In genomic region chrX:132270021-132270420, GRCh38 we compare ENCODE assay signal across 19 cellular contexts.
"Had no signal": no experiment of that assay in that cellular context is flagged by ENCODE, and none has a peak within 500 bp of the region (broad histone marks: within the 10 kb centered on the region; RNA-seq: fewer than 3 reads in every experiment).

No MANE protein-coding gene starts in this region.

- H3K4me3 Mint-ChIP-seq: central memory CD8-positive, alpha-beta T cell; memory B cell; natural killer cell treated with Interleukin-12 subunit alpha and Interleukin-12 subunit beta and Interleukin-15 and Interleukin-18, amount 100 ng/mL, for 72 hours; T-helper 2 cell treated with Interferon-gamma antibody and Interleukin-4, amounts not matched to agents 5 μg/mL and 100 μg/mL, for 36 hours had no signal

- H3K36me3 Mint-ChIP-seq: memory B cell; natural killer cell treated with Interleukin-12 subunit alpha and Interleukin-12 subunit beta and Interleukin-15 and Interleukin-18, amount 100 ng/mL, for 72 hours had no signal

- H3K9me3 ChIP-seq: prostate gland, sigmoid colon, stomach, thyroid gland, vagina had no signal

- H3K27ac Mint-ChIP-seq: memory B cell; natural killer cell treated with Interleukin-12 subunit alpha and Interleukin-12 subunit beta and Interleukin-15 and Interleukin-18, amount 100 ng/mL, for 72 hours; T-helper 2 cell treated with Interferon-gamma antibody and Interleukin-4, amounts not matched to agents 5 μg/mL and 100 μg/mL, for 36 hours had no signal

- DNase-seq: activated CD4-positive, alpha-beta T cell treated with anti-CD3 and anti-CD28 coated beads, Interleukin-2, amount 50 U/mL, for 48 hours; activated CD4-positive, CD25-positive, alpha-beta regulatory T cell treated with anti-CD3 and anti-CD28 coated beads, Interleukin-2, amount 50 U/mL, for 72 hours; activated gamma-delta T cell; activated T-cell treated with anti-CD3 and anti-CD28 coated beads, Interleukin-2, amount 50 U/mL, for 48 hours; cortex of kidney; effector CD8-positive, alpha-beta T cell; head of caudate nucleus; occipital lobe; stimulated activated CD4-positive, alpha-beta T cell treated with anti-CD3 and anti-CD28 coated beads, Interleukin-4, amount 100 ng/mL, for 24 hours; stomach had no signal

- H3K4me1 ChIP-seq: prostate gland, vagina had no signal

- H3K36me3 ChIP-seq: prostate gland, sigmoid colon, stomach, thyroid gland, vagina had no signal

- H3K9me3 Mint-ChIP-seq: central memory CD8-positive, alpha-beta T cell; natural killer cell treated with Interleukin-12 subunit alpha and Interleukin-12 subunit beta and Interleukin-15 and Interleukin-18, amount 100 ng/mL, for 72 hours; T-helper 2 cell treated with Interferon-gamma antibody and Interleukin-4, amounts not matched to agents 5 μg/mL and 100 μg/mL, for 36 hours had no signal

- H3K4me3 ChIP-seq: prostate gland, sigmoid colon, stomach, thyroid gland, vagina had no signal

- H3K27me3 Mint-ChIP-seq: central memory CD8-positive, alpha-beta T cell; memory B cell had no signal

- ATAC-seq: natural killer cell treated with Interleukin-12 subunit alpha and Interleukin-12 subunit beta and Interleukin-15 and Interleukin-18, amount 100 ng/mL, for 72 hours had no signal

- H3K27me3 ChIP-seq: sigmoid colon, stomach, thyroid gland, vagina had no signal

- FAIRE-seq: islet of Langerhans had no signal

- H3K27ac ChIP-seq: prostate gland, thyroid gland, vagina had no signal

- H3K4me1 Mint-ChIP-seq: central memory CD8-positive, alpha-beta T cell; memory B cell had no signal
